ENCODE assay signal across 15 cellular contexts in genomic region chr4:2252530-2252924, GRCh38. TPM values are rescaled to one million over a fixed set of nuclear protein-coding genes. Genes with fewer than 3 reads are reported as not detected.
DNase-seq lines count a peak whose midpoint lies in the region; ATAC-seq and TF ChIP-seq lines count a peak whose summit lies in the region.
"Had no signal": no experiment of that assay in that cellular context is flagged by ENCODE, and none has a peak within 500 bp of the region (broad histone marks: within the 10 kb centered on the region; RNA-seq: fewer than 3 reads in every experiment).

No MANE protein-coding gene starts in this region.

- intact Hi-C loops in lower lobe of right lung (cut with DNase I) = no loop called here

- ATAC-seq in stimulated activated naive CD8-positive, alpha-beta T cell treated with anti-CD3 and anti-CD28 coated beads, Interleukin-15, Interleukin-2, amounts not matched to agents 100 U/mL and 50 U/mL, for 24 hours = no peak
- no peak for ATAC-seq in stimulated activated naive CD8-positive, alpha-beta T cell treated with anti-CD3 and anti-CD28 coated beads, Interleukin-15, amount 100 ng/mL, for 72 hours
- ATAC-seq in lower lobe of right lung (no peak), GM18870 (IDR thresholded peaks at IDR 0.05; ENCODE audit: unreplicated experiment) (no peak), GM18517 (IDR thresholded peaks at IDR 0.05; ENCODE audit: unreplicated experiment) (no peak)
- ATAC-seq: activated T-helper 17 cell treated with anti-CD3 and anti-CD28 coated beads, Interleukin-2, amount 50 U/mL, for 72 hours; right lobe of liver had no signal

- H3K9me3 ChIP-seq in WERI-Rb-1 (ENCODE audit: severe bottlenecking) (no peaks in the 10 kb centered on the region), lower lobe of right lung (no peaks in the 10 kb centered on the region)
- H3K9me3 ChIP-seq: HAP-1, right lobe of liver, tibial artery had no signal

- H3K27ac Mint-ChIP-seq in stimulated activated naive CD8-positive, alpha-beta T cell treated with anti-CD3 and anti-CD28 coated beads, Interleukin-15, amount 100 ng/mL, for 72 hours = no peak overlapping the region
- H3K27ac Mint-ChIP-seq: activated T-helper 17 cell treated with anti-CD3 and anti-CD28 coated beads, Interleukin-2, amount 50 U/mL, for 72 hours had no signal

- H3K27me3 ChIP-seq in WERI-Rb-1 (ENCODE audit: insufficient read depth, low read depth, severe bottlenecking) (no peaks in the 10 kb centered on the region), lower lobe of right lung (ENCODE audit: low read depth) (no peaks in the 10 kb centered on the region)
- H3K27me3 ChIP-seq: right lobe of liver, tibial artery had no signal

- TF ChIP-seq CTCF in WERI-Rb-1 (IDR thresholded peaks at IDR 0.05; ENCODE audit: low read depth, low read length) (no peak), lower lobe of right lung (IDR thresholded peaks at IDR 0.05) (no peak)

- peaks cover 34% of the 10 kb centered on the region for H3K4me1 ChIP-seq in lower lobe of right lung
- H3K4me1 ChIP-seq: HAP-1 had no signal

- no peaks in the 10 kb centered on the region for H3K9me3 Mint-ChIP-seq in stimulated activated naive CD8-positive, alpha-beta T cell treated with anti-CD3 and anti-CD28 coated beads, Interleukin-15, amount 100 ng/mL, for 72 hours
- H3K9me3 Mint-ChIP-seq: activated T-helper 17 cell treated with anti-CD3 and anti-CD28 coated beads, Interleukin-2, amount 50 U/mL, for 72 hours had no signal

- no peak overlapping the region for H3K4me3 ChIP-seq in WERI-Rb-1 (ENCODE audit: low read depth, low read length)
- H3K4me3 ChIP-seq in lower lobe of right lung = no peak overlapping the region
- H3K4me3 ChIP-seq: HAP-1, right lobe of liver, tibial artery had no signal

- peak; percentile 1 for DNase-seq in stimulated activated naive CD8-positive, alpha-beta T cell treated with anti-CD3 and anti-CD28 coated beads, Interleukin-15, Interleukin-2, amounts not matched to agents 100 U/mL and 50 U/mL, for 24 hours
- DNase-seq in stimulated activated naive CD8-positive, alpha-beta T cell treated with anti-CD3 and anti-CD28 coated beads, Interleukin-15, amount 100 ng/mL, for 72 hours = no peak
- DNase-seq in WERI-Rb-1 (peak; percentile 6), lower lobe of right lung (peak; percentile 30), NCI-H1930 (lab: John Stamatoyannopoulos, UW) (no peak)
- DNase-seq: DMS79; NCI-H1105 treated with DMSO at 0.1 percent for 48 hours; NK-92 treated with Interleukin-12 subunit alpha and Interleukin-12 subunit beta, amount 100 ng/mL, for 24 hours; occipital lobe had no signal

- no peak overlapping the region for H3K4me3 Mint-ChIP-seq in stimulated activated naive CD8-positive, alpha-beta T cell treated with anti-CD3 and anti-CD28 coated beads, Interleukin-15, amount 100 ng/mL, for 72 hours
- H3K4me3 Mint-ChIP-seq: activated T-helper 17 cell treated with anti-CD3 and anti-CD28 coated beads, Interleukin-2, amount 50 U/mL, for 72 hours had no signal

- H3K27ac ChIP-seq in WERI-Rb-1 = no peak overlapping the region
- H3K27ac ChIP-seq in lower lobe of right lung = no peak overlapping the region
- H3K27ac ChIP-seq: right lobe of liver had no signal

- no peaks in the 10 kb centered on the region for H3K4me1 Mint-ChIP-seq in stimulated activated naive CD8-positive, alpha-beta T cell treated with anti-CD3 and anti-CD28 coated beads, Interleukin-15, amount 100 ng/mL, for 72 hours
- H3K4me1 Mint-ChIP-seq: activated T-helper 17 cell treated with anti-CD3 and anti-CD28 coated beads, Interleukin-2, amount 50 U/mL, for 72 hours had no signal

- H3K36me3 ChIP-seq in WERI-Rb-1 (peaks cover 50% of the 10 kb centered on the region), lower lobe of right lung (peaks cover 80% of the 10 kb centered on the region)
- H3K36me3 ChIP-seq: HAP-1 had no signal

- no peaks in the 10 kb centered on the region for H3K27me3 Mint-ChIP-seq in stimulated activated naive CD8-positive, alpha-beta T cell treated with anti-CD3 and anti-CD28 coated beads, Interleukin-15, amount 100 ng/mL, for 72 hours
- H3K27me3 Mint-ChIP-seq: activated T-helper 17 cell treated with anti-CD3 and anti-CD28 coated beads, Interleukin-2, amount 50 U/mL, for 72 hours had no signal

RNA-seq across cellular contexts. Expression of gene MXD4, which starts 9.4 kb away (rescaled TPM):
- 74.3 TPM for total RNA-seq in lower lobe of right lung

RNA-seq across cellular contexts. Expression of gene HAUS3, which starts 10.6 kb away (rescaled TPM):
- 12.3 TPM for total RNA-seq in lower lobe of right lung

RNA-seq across cellular contexts. Expression of gene POLN, which starts 10.6 kb away (rescaled TPM):
- total RNA-seq in lower lobe of right lung = 2.2 TPM

Comparison
In these comparisons a context has a peak if more than half of its experiments do, and no peak if none do; other contexts are left out.
1. DNase-seq: peak in stimulated activated naive CD8-positive, alpha-beta T cell treated with anti-CD3 and anti-CD28 coated beads, Interleukin-15, Interleukin-2, amounts not matched to agents 100 U/mL and 50 U/mL, for 24 hours (single experiment), WERI-Rb-1 (single experiment) and lower lobe of right lung (single experiment); none in stimulated activated naive CD8-positive, alpha-beta T cell treated with anti-CD3 and anti-CD28 coated beads, Interleukin-15, amount 100 ng/mL, for 72 hours (0 of 2) and NCI-H1930 (0 of 2).